ENCODE assay signal across 28 cellular contexts in the genomic region with DNA sequence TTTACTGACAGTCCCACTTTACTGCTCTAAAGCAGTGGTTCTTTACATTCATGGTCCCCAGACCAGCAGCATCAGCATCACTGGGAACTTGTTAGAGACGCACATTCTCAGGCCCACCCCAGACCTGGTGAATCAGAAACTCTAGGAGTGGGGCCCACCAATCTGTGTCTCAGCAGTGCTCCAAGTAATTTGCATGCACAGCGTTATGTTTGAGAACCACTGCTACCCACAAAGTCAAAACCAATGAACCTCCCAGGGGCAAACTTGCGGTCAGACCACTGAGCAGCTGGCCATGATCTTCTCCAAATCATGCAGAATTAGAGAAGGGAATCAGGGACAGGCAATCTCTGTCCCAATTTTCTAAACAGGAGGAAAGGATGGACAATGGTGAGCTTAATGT. TPM values are rescaled to one million over a fixed set of nuclear protein-coding genes. Genes with fewer than 3 reads are reported as not detected.
"Had no signal": no experiment of that assay in that cellular context is flagged by ENCODE, and none has a peak within 500 bp of the region (broad histone marks: within the 10 kb centered on the region; RNA-seq: fewer than 3 reads in every experiment).

No MANE protein-coding gene starts in this region.

- DNase-seq: colonic mucosa; effector CD8-positive, alpha-beta T cell; endodermal cell; gastrocnemius medialis; heart left ventricle; left cardiac atrium; left lung; mucosa of descending colon; naive thymus-derived CD8-positive, alpha-beta T cell; nephron progenitor cell; nucleus accumbens; stimulated activated CD4-positive, alpha-beta T cell treated with anti-CD3 and anti-CD28 coated beads, Interleukin-2, amount 100 ng/mL, for 24 hours; stimulated activated CD4-positive, alpha-beta T cell treated with anti-CD3 and anti-CD28 coated beads, Interleukin-4, amount 100 ng/mL, for 24 hours; stimulated activated naive CD4-positive, alpha-beta T cell treated with Interleukin-2 at 50 U/mL for 16 hours; stomach; thyroid gland had no signal

- H3K9me3 Mint-ChIP-seq: dendritic cell treated with granulocyte-macrophage colony-stimulating factor and Interleukin-4, amounts not matched to agents 40 ng/mL and 50 ng/mL, for 4 days; endodermal cell; mesothelial cell of epicardium; naive thymus-derived CD8-positive, alpha-beta T cell; nephron progenitor cell; stimulated activated effector memory CD8-positive, alpha-beta T cell treated with anti-CD3 and anti-CD28 coated beads, Interleukin-12 subunit alpha, Interleukin-12 subunit beta, amount 100 ng/mL, for 72 hours; type B pancreatic cell had no signal

- H3K9me3 ChIP-seq: colonic mucosa, gastrocnemius medialis, heart left ventricle, left lung, mucosa of descending colon, prostate gland, right atrium auricular region, stomach, thyroid gland had no signal

- H2AFZ ChIP-seq: hepatocyte had no signal

- H3K27me3 ChIP-seq: colonic mucosa, gastrocnemius medialis, heart left ventricle, hepatocyte, left lung, right atrium auricular region, thyroid gland had no signal

- H3K4me1 ChIP-seq: colonic mucosa, gastrocnemius medialis, left lung, prostate gland, right atrium auricular region, stomach, thyroid gland had no signal

- H3K4me1 Mint-ChIP-seq: mesothelial cell of epicardium; naive thymus-derived CD8-positive, alpha-beta T cell; nephron progenitor cell; stimulated activated effector memory CD8-positive, alpha-beta T cell treated with anti-CD3 and anti-CD28 coated beads, Interleukin-12 subunit alpha, Interleukin-12 subunit beta, amount 100 ng/mL, for 72 hours had no signal

- H3K27ac Mint-ChIP-seq: dendritic cell treated with granulocyte-macrophage colony-stimulating factor and Interleukin-4, amounts not matched to agents 40 ng/mL and 50 ng/mL, for 4 days; endodermal cell; mesothelial cell of epicardium; stimulated activated effector memory CD8-positive, alpha-beta T cell treated with anti-CD3 and anti-CD28 coated beads, Interleukin-12 subunit alpha, Interleukin-12 subunit beta, amount 100 ng/mL, for 72 hours; type B pancreatic cell had no signal

- H3K4me3 Mint-ChIP-seq: dendritic cell treated with granulocyte-macrophage colony-stimulating factor and Interleukin-4, amounts not matched to agents 40 ng/mL and 50 ng/mL, for 4 days; endodermal cell; mesothelial cell of epicardium; naive thymus-derived CD8-positive, alpha-beta T cell; nephron progenitor cell; stimulated activated effector memory CD8-positive, alpha-beta T cell treated with anti-CD3 and anti-CD28 coated beads, Interleukin-12 subunit alpha, Interleukin-12 subunit beta, amount 100 ng/mL, for 72 hours; type B pancreatic cell had no signal

- ATAC-seq: esophagus mucosa; gastrocnemius medialis; heart left ventricle; left cardiac atrium; left lung; mucosa of descending colon; naive thymus-derived CD8-positive, alpha-beta T cell; sciatic nerve; stimulated activated effector memory CD8-positive, alpha-beta T cell treated with anti-CD3 and anti-CD28 coated beads, Interleukin-12 subunit alpha, Interleukin-12 subunit beta, amount 100 ng/mL, for 72 hours had no signal

- H3K4me3 ChIP-seq: colonic mucosa, gastrocnemius medialis, heart left ventricle, hepatocyte, left lung, mucosa of descending colon, prostate gland, right atrium auricular region, stomach, thyroid gland had no signal

- H3K27ac ChIP-seq: colonic mucosa, epithelial cell of prostate, gastrocnemius medialis, heart left ventricle, hepatocyte, left lung, prostate gland, right atrium auricular region, stomach, thyroid gland had no signal

- H3K36me3 ChIP-seq: colonic mucosa, gastrocnemius medialis, heart left ventricle, left lung, prostate gland, right atrium auricular region, stomach, thyroid gland had no signal

- H3K79me2 ChIP-seq: hepatocyte had no signal

- H3K4me2 ChIP-seq: hepatocyte had no signal

- H3K36me3 Mint-ChIP-seq: naive thymus-derived CD8-positive, alpha-beta T cell; stimulated activated effector memory CD8-positive, alpha-beta T cell treated with anti-CD3 and anti-CD28 coated beads, Interleukin-12 subunit alpha, Interleukin-12 subunit beta, amount 100 ng/mL, for 72 hours had no signal

- H3K27me3 Mint-ChIP-seq: type B pancreatic cell had no signal

RNA-seq across cellular contexts. Expression of a gene that starts 58.5 kb away (rescaled TPM):
- total RNA-seq: gastrocnemius medialis; glomerular endothelial cell; naive thymus-derived CD8-positive, alpha-beta T cell; sciatic nerve; subcutaneous adipose tissue had no signal
